1 cellular context compared by ENCODE assay signal in the genomic region with DNA sequence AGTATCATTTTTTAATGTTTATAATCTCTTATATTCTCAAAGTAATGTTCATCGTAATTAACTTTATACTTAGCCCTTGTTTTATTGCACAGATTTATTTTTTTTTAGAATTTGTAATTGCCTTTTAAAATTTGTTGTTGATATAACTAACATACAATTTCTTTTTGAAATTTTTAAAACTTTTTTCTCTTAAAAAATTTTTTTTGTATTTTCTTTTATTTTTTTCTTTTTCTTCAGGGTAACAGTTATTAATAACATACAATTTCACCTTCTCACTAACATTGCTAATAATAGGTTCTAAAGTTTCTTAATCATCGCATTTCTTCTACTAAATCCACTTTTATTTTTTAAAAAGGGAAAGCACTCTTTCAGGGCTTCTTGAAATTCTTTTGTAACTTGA.
TF ChIP-seq lines count a peak whose summit lies in the region.

No MANE protein-coding gene starts in this region.

TF ChIP-seq in WTC11, 78 proteins besides CTCF, POLR2A, EP300 and RAD21 (continued from another document):
- TF ChIP-seq, protein P1, sequence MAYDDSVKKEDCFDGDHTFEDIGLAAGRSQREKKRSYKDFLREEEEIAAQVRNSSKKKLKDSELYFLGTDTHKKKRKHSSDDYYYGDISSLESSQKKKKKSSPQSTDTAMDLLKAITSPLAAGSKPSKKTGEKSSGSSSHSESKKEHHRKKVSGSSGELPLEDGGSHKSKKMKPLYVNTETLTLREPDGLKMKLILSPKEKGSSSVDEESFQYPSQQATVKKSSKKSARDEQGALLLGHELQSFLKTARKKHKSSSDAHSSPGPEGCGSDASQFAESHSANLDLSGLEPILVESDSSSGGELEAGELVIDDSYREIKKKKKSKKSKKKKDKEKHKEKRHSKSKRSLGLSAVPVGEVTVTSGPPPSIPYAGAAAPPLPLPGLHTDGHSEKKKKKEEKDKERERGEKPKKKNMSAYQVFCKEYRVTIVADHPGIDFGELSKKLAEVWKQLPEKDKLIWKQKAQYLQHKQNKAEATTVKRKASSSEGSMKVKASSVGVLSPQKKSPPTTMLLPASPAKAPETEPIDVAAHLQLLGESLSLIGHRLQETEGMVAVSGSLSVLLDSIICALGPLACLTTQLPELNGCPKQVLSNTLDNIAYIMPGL (CRISPR knock-in tag; IDR thresholded peaks at IDR 0.05): no peak
- TF ChIP-seq NFYB (CRISPR knock-in tag; conservative IDR thresholded peaks at IDR 0.05; ENCODE audit: low read depth) (no peak), SMAD4 (CRISPR knock-in tag; IDR thresholded peaks at IDR 0.05) (no peak), SMAD3 (CRISPR knock-in tag; IDR thresholded peaks at IDR 0.05; ENCODE audit: borderline replicate concordance) (no peak)
